ENCODE assay signal across 8 cellular contexts in the genomic region with DNA sequence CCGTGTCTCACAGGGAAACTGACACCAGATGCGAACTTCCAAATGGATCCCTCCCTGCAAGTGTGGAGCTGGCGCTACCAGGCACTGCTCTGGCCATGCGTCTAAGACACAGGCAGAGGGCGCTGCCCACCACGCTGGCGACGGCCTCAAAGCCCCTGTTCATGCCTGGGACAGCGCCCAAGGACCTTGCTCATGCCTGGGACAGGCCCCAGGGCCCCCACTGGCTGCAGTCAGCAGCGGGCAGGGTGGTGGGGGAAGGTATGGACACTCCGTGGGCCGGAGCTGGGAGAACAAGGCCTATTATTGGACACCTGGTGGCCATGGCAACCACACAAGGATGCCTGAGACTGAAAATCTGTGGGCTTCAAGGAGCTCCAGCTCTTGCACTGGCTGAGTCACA. TPM values are rescaled to one million over a fixed set of nuclear protein-coding genes. Genes with fewer than 3 reads are reported as not detected.
DNase-seq lines count a peak whose midpoint lies in the region; ATAC-seq, FAIRE-seq and TF ChIP-seq lines count a peak whose summit lies in the region.

No MANE protein-coding gene starts in this region.

- no peak overlapping the region for H3K4me2 ChIP-seq in OCI-LY3 (ENCODE audit: low read length)
- H3K4me2 ChIP-seq in neural progenitor cell, result no peak overlapping the region

- H3K9me3 ChIP-seq in OCI-LY3 (ENCODE audit: insufficient read depth, low read length) (no peaks in the 10 kb centered on the region), neural progenitor cell (ENCODE audit: low read depth) (no peaks in the 10 kb centered on the region)

- H3K36me3 ChIP-seq in OCI-LY3 (replicated peaks; ENCODE audit: low read depth, low read length) (no peaks in the 10 kb centered on the region), neural progenitor cell (no peaks in the 10 kb centered on the region)

- H3F3A ChIP-seq in neural progenitor cell (ENCODE audit: low read depth), result no peaks in the 10 kb centered on the region

- H3K27ac ChIP-seq in OCI-LY3 (ENCODE audit: low read length), result no peak overlapping the region
- no peak overlapping the region for H3K27ac ChIP-seq in neural progenitor cell

- no peak overlapping the region for H3K4me3 ChIP-seq in OCI-LY3 (ENCODE audit: low read length)
- H3K4me3 ChIP-seq in fibroblast of pulmonary artery (replicated peaks; ENCODE audit: low read depth, low read length), result no peak overlapping the region
- no peak overlapping the region for H3K4me3 ChIP-seq in neural progenitor cell

- peak; percentile 86 for FAIRE-seq in urothelium cell line (lab: Jason Lieb, UNC)

- H3K4me1 ChIP-seq in OCI-LY3 (ENCODE audit: low read length) (no peaks in the 10 kb centered on the region), neural progenitor cell (no peaks in the 10 kb centered on the region)

- no peak overlapping the region for H3K9ac ChIP-seq in OCI-LY3 (ENCODE audit: low read length)
- H3K9ac ChIP-seq in neural progenitor cell, result no peak overlapping the region

- H3K27me3 ChIP-seq in OCI-LY3 (ENCODE audit: low read depth, low read length) (no peaks in the 10 kb centered on the region), neural progenitor cell (peaks cover 14% of the 10 kb centered on the region)

- H3K4me1 Mint-ChIP-seq in neural progenitor cell, result peaks cover 15% of the 10 kb centered on the region

- no peaks in the 10 kb centered on the region for H3K36me3 Mint-ChIP-seq in neural progenitor cell

- peak; percentile 95 for TF ChIP-seq CTCF in AG09319 (IDR thresholded peaks at IDR 0.05; ENCODE audit: low read depth, low read length)
- peak; percentile 54 for TF ChIP-seq CTCF in GM13976 (IDR thresholded peaks at IDR 0.05; ENCODE audit: borderline replicate concordance, control extremely low read depth, extremely low read depth, insufficient read depth, missing control alignments)
- peak; percentile 59 for TF ChIP-seq CTCF in OCI-LY3 (IDR thresholded peaks at IDR 0.05; ENCODE audit: low read depth, low read length)
- peak; percentile 92 for TF ChIP-seq CTCF in fibroblast of pulmonary artery (IDR thresholded peaks at IDR 0.05; ENCODE audit: low read length, missing control alignments)
- TF ChIP-seq CTCF in neural progenitor cell (IDR thresholded peaks at IDR 0.05), result peak; percentile 87

- peak overlapping the region; percentile 1 for H3K4me3 Mint-ChIP-seq in neural progenitor cell

- in situ Hi-C loops in GM13976 (cut with MboI; ENCODE audit: low sequenced_read_pairs, unreplicated experiment), result no loop called here

- no peaks in the 10 kb centered on the region for H3K9me3 Mint-ChIP-seq in neural progenitor cell

- H4K20me1 ChIP-seq in OCI-LY3 (ENCODE audit: insufficient read depth, low read length), result no peaks in the 10 kb centered on the region
- H4K20me1 ChIP-seq in neural progenitor cell (ENCODE audit: low read depth), result no peaks in the 10 kb centered on the region

- no peak overlapping the region for H2AFZ ChIP-seq in OCI-LY3 (ENCODE audit: low read depth, low read length)
- peak overlapping the region; percentile 52 for H2AFZ ChIP-seq in neural progenitor cell (replicated peaks)

- H3K27me3 Mint-ChIP-seq in neural progenitor cell (ENCODE audit: insufficient read depth, low read depth), result peaks cover 17% of the 10 kb centered on the region

- H3K27ac Mint-ChIP-seq in neural progenitor cell, result no peak overlapping the region

- ATAC-seq in GM19452 (IDR thresholded peaks at IDR 0.05; ENCODE audit: unreplicated experiment), result no peak

- DNase-seq in AG09319 (ENCODE audit: extremely low read depth, low read depth) (peak; percentile 67), GM13976 (ENCODE audit: low spot score) (peak; percentile 87), fibroblast of pulmonary artery (ENCODE audit: low read depth) (peak; percentile 84), neural progenitor cell (ENCODE audit: low spot score) (peak; percentile 90), urothelium cell line (ENCODE audit: low spot score) (peak; percentile 58)
- DNase-seq in activated T-cell treated with anti-CD3 and anti-CD28 coated beads, Interleukin-2, amount 50 U/mL, for 48 hours, result peak; percentile 73 to 77

- H3K79me2 ChIP-seq in OCI-LY3 (ENCODE audit: low read length), result no peaks in the 10 kb centered on the region
- no peaks in the 10 kb centered on the region for H3K79me2 ChIP-seq in neural progenitor cell (ENCODE audit: low read depth)

RNA-seq across cellular contexts. Expression of gene ZG16B, which starts 8.8 kb away (rescaled TPM):
- total RNA-seq in neural progenitor cell (ENCODE audit: low replicate concordance), result not detected in 2 replicates

RNA-seq across cellular contexts. Expression of gene PRSS22, which starts 19.0 kb away (rescaled TPM):
- not detected in 2 replicates for total RNA-seq in neural progenitor cell (ENCODE audit: low replicate concordance)

RNA-seq across cellular contexts. Expression of gene PRSS21, which starts 21.9 kb away (rescaled TPM):
- total RNA-seq in neural progenitor cell (ENCODE audit: low replicate concordance), result not detected in 2 replicates

RNA-seq across cellular contexts. Expression of gene PRSS41, which starts 40.7 kb away (rescaled TPM):
- not detected in 2 replicates for total RNA-seq in neural progenitor cell (ENCODE audit: low replicate concordance)

RNA-seq across cellular contexts. Expression of gene FLYWCH2, which starts 44.1 kb away (rescaled TPM):
- 15.8 and 46.5 TPM in 2 replicates for total RNA-seq in neural progenitor cell (ENCODE audit: low replicate concordance)
